In genomic region chr11:74409633-74410032, GRCh38 we compare ENCODE assay signal across 8 cellular contexts. TPM values are rescaled to one million over a fixed set of nuclear protein-coding genes. Genes with fewer than 3 reads are reported as not detected.
"Had no signal": no experiment of that assay in that cellular context is flagged by ENCODE, and none has a peak within 500 bp of the region (broad histone marks: within the 10 kb centered on the region; RNA-seq: fewer than 3 reads in every experiment).

No MANE protein-coding gene starts in this region.

- ATAC-seq: GM12878 had no signal

- H3K4me3 ChIP-seq: GM12878 had no signal

- FAIRE-seq: GM12878, GM12891, GM12892, GM18507, GM19239 had no signal

- DNase-seq: GDM1, GF-D8 had no signal

RNA-seq across cellular contexts. Expression of gene KCNE3, which starts 57.7 kb away (rescaled TPM):
- total RNA-seq: G401, GM12878 had no signal
- polyA plus RNA-seq: GM12878 had no signal
